In genomic region chr2:68134120-68134519, GRCh38 we compare ENCODE assay signal across 7 cellular contexts.
"Had no signal": no experiment of that assay in that cellular context is flagged by ENCODE, and none has a peak within 500 bp of the region (broad histone marks: within the 10 kb centered on the region; RNA-seq: fewer than 3 reads in every experiment).

No MANE protein-coding gene starts in this region.

- H3K4me3 ChIP-seq: GM23338 had no signal

- H2AFZ ChIP-seq: GM23338 had no signal

- ATAC-seq: GM23338 had no signal

- DNase-seq: H9, HCEC 1CT, IMR-90 had no signal

- FAIRE-seq: H1, H54, HTR-8/SVneo had no signal

- H3K4me2 ChIP-seq: GM23338 had no signal
